Comparison of ENCODE assay signal across 26 cellular contexts in the genomic region with DNA sequence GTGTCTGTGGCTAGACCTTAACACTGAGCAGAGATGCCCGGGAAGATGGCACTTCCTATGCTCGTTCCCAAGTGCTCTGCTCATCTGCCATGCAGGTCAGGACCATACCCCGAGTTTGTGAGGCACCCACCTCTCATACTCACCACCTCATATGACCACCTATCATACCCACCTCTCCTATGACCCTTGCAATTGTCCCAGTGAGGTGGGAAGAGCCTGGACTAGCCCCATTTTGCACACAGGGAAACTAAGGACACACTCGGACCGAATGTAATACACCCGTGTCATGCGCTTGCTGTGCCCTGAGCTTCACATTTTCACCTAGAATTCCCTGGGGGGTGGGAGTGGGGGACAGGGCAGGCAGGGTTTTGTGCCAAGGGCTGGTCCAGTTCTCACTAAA. TPM values are rescaled to one million over a fixed set of nuclear protein-coding genes. Genes with fewer than 3 reads are reported as not detected.
DNase-seq lines count a peak whose midpoint lies in the region; ATAC-seq, FAIRE-seq and TF ChIP-seq lines count a peak whose summit lies in the region.
"Had no signal": no experiment of that assay in that cellular context is flagged by ENCODE, and none has a peak within 500 bp of the region (broad histone marks: within the 10 kb centered on the region; RNA-seq: fewer than 3 reads in every experiment).

No MANE protein-coding gene starts in this region.

- H2AFZ ChIP-seq in GM12878 (ENCODE audit: control insufficient read depth, low read depth, low read length) = no peak overlapping the region
- H2AFZ ChIP-seq: GM23338 had no signal

- peaks cover 15% of the 10 kb centered on the region for H3K27me3 Mint-ChIP-seq in CD4-positive, CD25-positive, alpha-beta regulatory T cell

- DNase-seq in A673 (ENCODE audit: low spot score) (no peak), GM12878 (ENCODE audit: low read depth, low spot score) (no peak), mesenteric fat pad (ENCODE audit: low spot score) (peak; percentile 26), kidney (no peak), COR-L47 (lab: John Stamatoyannopoulos, UW) (no peak), NCI-H82 treated with DMSO at 0.1 percent for 48 hours (lab: John Stamatoyannopoulos, UW; ENCODE audit: unreplicated experiment) (no peak)
- DNase-seq in CD4-positive, CD25-positive, alpha-beta regulatory T cell = no peak
- DNase-seq: activated CD4-positive, CD25-positive, alpha-beta regulatory T cell treated with anti-CD3 and anti-CD28 coated beads, Interleukin-2, amount 50 U/mL, for 72 hours; activated naive CD4-positive, alpha-beta T cell treated with anti-CD3 and anti-CD28 coated beads, Interleukin-2, amount 50 U/mL, for 16 hours; activated T-cell treated with anti-CD3 and anti-CD28 coated beads, Interleukin-2, amount 50 U/mL, for 4 hours; DMS79 treated with DMSO at 0.1 percent for 48 hours; effector CD8-positive, alpha-beta T cell; Karpas-422; mesendoderm; NCI-H1694 treated with DMSO at 0.1 percent for 48 hours; NCI-H526; nephron progenitor cell; RPMI8226; stimulated activated CD4-positive, alpha-beta T cell treated with anti-CD3 and anti-CD28 coated beads, Interleukin-4, amount 100 ng/mL, for 24 hours; stimulated activated naive CD8-positive, alpha-beta T cell treated with anti-CD3 and anti-CD28 coated beads, Interleukin-15, Interleukin-2, amounts not matched to agents 100 U/mL and 50 U/mL, for 24 hours had no signal

- H3K27me3 ChIP-seq in A673 (replicated peaks; ENCODE audit: insufficient read depth, low read depth, low read length, poor library complexity) (no peaks in the 10 kb centered on the region), GM12878 (replicated peaks in 1 of 2; ENCODE audit: control insufficient read depth in 2 of 2, insufficient read depth in 2 of 2, low read length in 1 of 2) (no peaks in the 10 kb centered on the region)
- peaks cover 2% of the 10 kb centered on the region for H3K27me3 ChIP-seq in CD4-positive, CD25-positive, alpha-beta regulatory T cell (ENCODE audit: control insufficient read depth, insufficient read depth, low read length)
- H3K27me3 ChIP-seq: esophagus muscularis mucosa had no signal

- H3K4me3 ChIP-seq in A673 (ENCODE audit: low read depth, low read length, poor library complexity, severe bottlenecking) (no peak overlapping the region), GM12878 (no peak overlapping the region), kidney (ENCODE audit: low read length in 2 of 2) (no peak overlapping the region)
- H3K4me3 ChIP-seq in CD4-positive, CD25-positive, alpha-beta regulatory T cell (ENCODE audit: low read depth, low read length) = no peak overlapping the region
- H3K4me3 ChIP-seq: esophagus muscularis mucosa, GM23338, prostate gland had no signal

- peaks cover 8 to 52% (median 21%) of the 10 kb centered on the region in 4 donors for H3K4me1 Mint-ChIP-seq in CD4-positive, CD25-positive, alpha-beta regulatory T cell
- H3K4me1 Mint-ChIP-seq: nephron progenitor cell had no signal

- no peak for TF ChIP-seq CTCF in A673 (conservative IDR thresholded peaks at IDR 0.05; ENCODE audit: low read depth, low read length)
- no peak for TF ChIP-seq CTCF in GM12878 (IDR thresholded peaks at IDR 0.05 in 2 of 3, conservative IDR thresholded peaks at IDR 0.05 in 1 of 3; ENCODE audit: control insufficient read depth in 2 of 3, extremely low read depth in 1 of 3, insufficient read depth in 1 of 3, low read depth in 3 of 3, low read length in 3 of 3)
- TF ChIP-seq CTCF in kidney (IDR thresholded peaks at IDR 0.05; ENCODE audit: borderline replicate concordance, extremely low read depth, insufficient read depth) = no peak

- TF ChIP-seq RAD21 in GM12878 (IDR thresholded peaks at IDR 0.05; ENCODE audit: insufficient read depth, low read depth, low read length) = no peak

- RAD21 ChIA-PET in GM12878 (lab: Charles Lee; ENCODE audit: unreplicated experiment) = no interaction called here

- ATAC-seq in CD4-positive, CD25-positive, alpha-beta regulatory T cell (ENCODE audit: low read depth in 2 of 2) = no peak
- ATAC-seq in GM12878 = no peak
- no peak for ATAC-seq in GM18511 (IDR thresholded peaks at IDR 0.05; ENCODE audit: unreplicated experiment)
- ATAC-seq: activated T-cell treated with anti-CD3 and anti-CD28 coated beads, Interleukin-2, amount 50 U/mL, for 4 hours; GM23338; stimulated activated naive CD8-positive, alpha-beta T cell treated with anti-CD3 and anti-CD28 coated beads, Interleukin-15, Interleukin-2, amounts not matched to agents 100 U/mL and 50 U/mL, for 24 hours had no signal

- TF ChIP-seq EP300 in GM12878 (IDR thresholded peaks at IDR 0.05; ENCODE audit: borderline replicate concordance in 1 of 2, control insufficient read depth in 1 of 2, low read depth in 2 of 2, low read length in 2 of 2) = no peak

- FAIRE-seq in GM12878 (lab: Jason Lieb, UNC) (no peak), kidney (lab: Jason Lieb, UNC) (no peak)
- FAIRE-seq: GM12891, HTR-8/SVneo had no signal

- SMC1A ChIA-PET in GM12878 (lab: Charles Lee; ENCODE audit: uncharacterized antibody, unreplicated experiment) = no interaction called here

- no peak overlapping the region for H3K4me2 ChIP-seq in GM12878 (ENCODE audit: control insufficient read depth, insufficient read depth)
- H3K4me2 ChIP-seq: GM23338 had no signal

- H3K27ac ChIP-seq in A673 (ENCODE audit: low read depth, low read length, poor library complexity, severe bottlenecking) (no peak overlapping the region), GM12878 (ENCODE audit: control insufficient read depth, insufficient read depth) (no peak overlapping the region), kidney (ENCODE audit: low read depth in 2 of 2, low read length in 2 of 2) (no peak overlapping the region)
- H3K27ac ChIP-seq in CD4-positive, CD25-positive, alpha-beta regulatory T cell (ENCODE audit: insufficient read depth, low read length, poor library complexity, severe bottlenecking) = peak overlapping the region; percentile 6
- H3K27ac ChIP-seq: esophagus muscularis mucosa, prostate gland had no signal

- peak overlapping the region; percentile 52 to 91 (median 87) for H3K27ac Mint-ChIP-seq in CD4-positive, CD25-positive, alpha-beta regulatory T cell
- H3K27ac Mint-ChIP-seq: GM23338, nephron progenitor cell had no signal

- in situ Hi-C loops in GM12878 (cut with MboI) = no loop called here

- BruUV-seq in A673 (replicated peaks; lab: Mats Ljungman, UMichigan) (TSS peak; percentile 25), GM12878 (replicated peaks; lab: Mats Ljungman, UMichigan) (TSS peak; percentile 18)

- POLR2A ChIA-PET in A673 (lab: Charles Lee; ENCODE audit: low non-redundant PET) (interaction anchor here (0.6 kb wide), 1 partner anchor 255 kb away, joined by 3 read pairs; no protein-coding TSS in a partner anchor), GM12878 (lab: Charles Lee) (no interaction called here)

- H3K79me2 ChIP-seq in GM12878 (ENCODE audit: control insufficient read depth, insufficient read depth, low read length) = no peaks in the 10 kb centered on the region

- H3K9me3 Mint-ChIP-seq in CD4-positive, CD25-positive, alpha-beta regulatory T cell = no peaks in the 10 kb centered on the region
- H3K9me3 Mint-ChIP-seq: activated T-cell treated with anti-CD3 and anti-CD28 coated beads, Interleukin-2, amount 50 U/mL, for 4 hours; GM23338; nephron progenitor cell had no signal

- CTCF ChIA-PET in A673 (lab: Charles Lee) (no interaction called here), GM12878 (lab: Yijun Ruan, JAX) (interaction anchor here (5.0 kb wide), 1 partner anchor 12 kb away, joined by 27 read pairs; no protein-coding TSS in a partner anchor)

- H3K36me3 ChIP-seq in A673 (ENCODE audit: insufficient read depth, low read length, poor library complexity, severe bottlenecking) (no peaks in the 10 kb centered on the region), GM12878 (ENCODE audit: control insufficient read depth in 2 of 2, insufficient read depth in 2 of 2, low read length in 1 of 2) (no peaks in the 10 kb centered on the region), kidney (ENCODE audit: control insufficient read depth in 1 of 2, insufficient read depth in 2 of 2, low read length in 2 of 2) (no peaks in the 10 kb centered on the region)
- H3K36me3 ChIP-seq in CD4-positive, CD25-positive, alpha-beta regulatory T cell (ENCODE audit: control insufficient read depth, insufficient read depth, low read length) = peaks cover 1% of the 10 kb centered on the region
- H3K36me3 ChIP-seq: prostate gland had no signal

- H3K4me1 ChIP-seq in A673 (ENCODE audit: insufficient read depth, low read length, poor library complexity, severe bottlenecking) = no peaks in the 10 kb centered on the region
- H3K4me1 ChIP-seq in CD4-positive, CD25-positive, alpha-beta regulatory T cell (ENCODE audit: control insufficient read depth, insufficient read depth, low read length, poor library complexity, severe bottlenecking) = peaks cover 32% of the 10 kb centered on the region
- no peaks in the 10 kb centered on the region for H3K4me1 ChIP-seq in GM12878 (ENCODE audit: control insufficient read depth, insufficient read depth, low read length)
- peaks cover 0 to 2% of the 10 kb centered on the region in 2 donors for H3K4me1 ChIP-seq in kidney (ENCODE audit: control insufficient read depth in 1 of 2, insufficient read depth in 1 of 2, low read depth in 1 of 2, low read length in 2 of 2)
- H3K4me1 ChIP-seq: prostate gland had no signal

- 0 out of 2 replicates have a peak, but pooled peaks cover 2% of the 10 kb centered on the region for H4K20me1 ChIP-seq in GM12878 (ENCODE audit: control insufficient read depth, insufficient read depth)

- H3K9ac ChIP-seq in GM12878 (ENCODE audit: control insufficient read depth, insufficient read depth, low read length) (no peak overlapping the region), kidney (ENCODE audit: low read length in 2 of 2) (no peak overlapping the region)

- H3K9me3 ChIP-seq in A673 (ENCODE audit: low read depth, low read length, poor library complexity, severe bottlenecking) (no peaks in the 10 kb centered on the region), GM12878 (replicated peaks; ENCODE audit: control insufficient read depth, insufficient read depth, low read length) (no peaks in the 10 kb centered on the region), kidney (ENCODE audit: control insufficient read depth in 1 of 2, low read length in 2 of 2) (no peaks in the 10 kb centered on the region)
- H3K9me3 ChIP-seq in CD4-positive, CD25-positive, alpha-beta regulatory T cell (ENCODE audit: control insufficient read depth in 2 of 2, low read length in 2 of 2) = no peaks in the 10 kb centered on the region
- H3K9me3 ChIP-seq: esophagus muscularis mucosa, prostate gland had no signal

- TF ChIP-seq POLR2A in GM12878 (IDR thresholded peaks at IDR 0.05; ENCODE audit: low read depth, low read length) = no peak

- H3K36me3 Mint-ChIP-seq in CD4-positive, CD25-positive, alpha-beta regulatory T cell = no peaks in the 10 kb centered on the region

- intact Hi-C loops in A673 (cut with micrococcal nuclease; ENCODE audit: unreplicated experiment) = no loop called here
- intact Hi-C loops in GM12878 (cut with micrococcal nuclease; ENCODE audit: unreplicated experiment) = no loop called here
- intact Hi-C loops in kidney (cut with DNase I) = no loop called here

- WGBS in GM12878 (ENCODE audit: insufficient coverage, insufficient replicate concordance, low lambda C conversion rate, missing lambda C conversion rate) = 14% methylated on average over 7 of the region's 7 CpGs

- H3K4me3 Mint-ChIP-seq in CD4-positive, CD25-positive, alpha-beta regulatory T cell = peak overlapping the region in 1 of 4 donors; percentile 77
- H3K4me3 Mint-ChIP-seq: activated T-cell treated with anti-CD3 and anti-CD28 coated beads, Interleukin-2, amount 50 U/mL, for 4 hours; GM23338; nephron progenitor cell had no signal

RNA-seq across cellular contexts. Expression of gene TPBGL, which starts 19.8 kb away (rescaled TPM):
- total RNA-seq in A673 (2021) (0.24 and 0.41 TPM in 2 replicates), GM12878 (2014; rRNA removed) (not detected in 2 replicates), GM12878 (2014; rRNA removed; fragmentation: Illumina TruSeq; extraction: Trizol) (not detected in 2 replicates), GM12878 (2021) (not detected in 2 replicates), mesenteric fat pad (1.6 TPM), kidney (0.69 TPM)
- total RNA-seq in CD4-positive, CD25-positive, alpha-beta regulatory T cell = 0.12 TPM
- under 1 TPM in 1 of 4 donors, not detected in 3; 0.11 TPM for polyA plus RNA-seq in CD4-positive, CD25-positive, alpha-beta regulatory T cell
- not detected in 2 replicates for total RNA-seq in GM12878 (2013; cell fraction: nucleolus; rRNA removed)
- not detected for polyA plus RNA-seq in GM12878 (2011; ENCODE audit: low read depth)
- polyA plus RNA-seq in GM12878 (2011; rRNA removed) (not detected in 2 replicates), GM12878 (2014; fragmentation: Illumina TruSeq; extraction: Trizol) (not detected in 2 replicates), GM12878 (2014; fragmentation: Nextera tagmentation; extraction: Ambion mirVana) (not detected), GM12878 (2014; rRNA removed) (not detected in 2 replicates), GM12878 (2016; fragmentation: Nextera tagmentation; extraction: Ambion mirVana) (not detected), kidney (ENCODE audit: insufficient read depth, low read depth, low replicate concordance) (0.13 TPM)
- polyA plus RNA-seq in GM12878 (2011; cell fraction: cytosol; rRNA removed) = not detected in 2 replicates
- polyA plus RNA-seq in GM12878 (2011; cell fraction: nucleus; rRNA removed) = not detected in 2 replicates
- polyA plus RNA-seq in GM12878 (2012) = not detected in 2 replicates
- polyA minus RNA-seq in GM12878 (2011; rRNA and poly(A)+ RNA removed) = not detected in 2 replicates
- not detected in 2 replicates for polyA minus RNA-seq in GM12878 (2011; cell fraction: cytosol; rRNA and poly(A)+ RNA removed)
- polyA minus RNA-seq in GM12878 (2011; cell fraction: nucleus; rRNA and poly(A)+ RNA removed) = not detected in 2 replicates
